In genomic region chr7:117282239-117282812, GRCh38 we compare ENCODE assay signal across 22 cellular contexts. TPM values are rescaled to one million over a fixed set of nuclear protein-coding genes. Genes with fewer than 3 reads are reported as not detected.
DNase-seq lines count a peak whose midpoint lies in the region; ATAC-seq, FAIRE-seq and TF ChIP-seq lines count a peak whose summit lies in the region.
"Had no signal": no experiment of that assay in that cellular context is flagged by ENCODE, and none has a peak within 500 bp of the region (broad histone marks: within the 10 kb centered on the region; RNA-seq: fewer than 3 reads in every experiment).

No MANE protein-coding gene starts in this region.

- peak overlapping the region; percentile 48 to 78; a peak in 3 of 4 replicates for H4K8ac ChIP-seq in IMR-90 (ENCODE audit: low read depth in 2 of 2, low read length in 2 of 2)

- no peak overlapping the region for H3K4me3 Mint-ChIP-seq in activated naive CD8-positive, alpha-beta T cell treated with anti-CD3 and anti-CD28 coated beads, Interleukin-2, amount 50 U/mL, for 24 hours
- no peak overlapping the region for H3K4me3 Mint-ChIP-seq in activated naive CD8-positive, alpha-beta T cell treated with anti-CD3 and anti-CD28 coated beads for 36 hours
- H3K4me3 Mint-ChIP-seq in astrocyte (ENCODE audit: unreplicated experiment): no peak overlapping the region
- no peak overlapping the region for H3K4me3 Mint-ChIP-seq in neural progenitor cell
- H3K4me3 Mint-ChIP-seq in GM23338: no peak overlapping the region
- H3K4me3 Mint-ChIP-seq: CD4-positive, alpha-beta T cell had no signal

- H2BK15ac ChIP-seq in IMR-90 (ENCODE audit: low read depth, low read length): peak overlapping the region; percentile 76

- no peaks in the 10 kb centered on the region for H3K79me1 ChIP-seq in IMR-90 (ENCODE audit: low read depth in 1 of 2, low read length in 2 of 2)

- H4K5ac ChIP-seq in IMR-90 (ENCODE audit: low read depth, low read length): peak overlapping the region; percentile 94

- POLR2A ChIA-PET in IMR-90 (lab: Charles Lee; ENCODE audit: unreplicated experiment): no interaction called here

- 70% methylated on average over 1 of the region's 1 CpG; no CpG with 5 or more reads in 1 of the 2 experiments for WGBS in IMR-90 (ENCODE audit: extremely low coverage in 2 of 2, insufficient read length in 1 of 2), 2 experiments

- H3K9me3 Mint-ChIP-seq in activated naive CD8-positive, alpha-beta T cell treated with anti-CD3 and anti-CD28 coated beads, Interleukin-2, amount 50 U/mL, for 24 hours: no peaks in the 10 kb centered on the region
- H3K9me3 Mint-ChIP-seq in activated naive CD8-positive, alpha-beta T cell treated with anti-CD3 and anti-CD28 coated beads for 36 hours: no peaks in the 10 kb centered on the region
- H3K9me3 Mint-ChIP-seq in astrocyte (ENCODE audit: unreplicated experiment): peaks cover 3% of the 10 kb centered on the region
- H3K9me3 Mint-ChIP-seq in neural progenitor cell: no peaks in the 10 kb centered on the region
- H3K9me3 Mint-ChIP-seq in GM23338: no peaks in the 10 kb centered on the region
- H3K9me3 Mint-ChIP-seq: CD4-positive, alpha-beta T cell had no signal

- no peak overlapping the region; the same call in 1 of the 2 replicates for H3K56ac ChIP-seq in IMR-90 (ENCODE audit: extremely low read depth, insufficient read depth, low read length)

- peaks cover 2% of the 10 kb centered on the region for H3K27me3 Mint-ChIP-seq in activated naive CD8-positive, alpha-beta T cell treated with anti-CD3 and anti-CD28 coated beads, Interleukin-2, amount 50 U/mL, for 24 hours
- no peaks in the 10 kb centered on the region for H3K27me3 Mint-ChIP-seq in activated naive CD8-positive, alpha-beta T cell treated with anti-CD3 and anti-CD28 coated beads for 36 hours
- H3K27me3 Mint-ChIP-seq in astrocyte (ENCODE audit: low read depth, unreplicated experiment) (peaks cover 2% of the 10 kb centered on the region), neural progenitor cell (ENCODE audit: insufficient read depth, low read depth) (peaks cover 5% of the 10 kb centered on the region), GM23338 (ENCODE audit: insufficient read depth, low read depth, poor library complexity) (peaks cover 4% of the 10 kb centered on the region)

- peak overlapping the region; percentile 31 for H2AK9ac ChIP-seq in IMR-90 (replicated peaks; ENCODE audit: low read depth, low read length, poor library complexity)

- CTCF ChIA-PET in IMR-90 (lab: Yijun Ruan, JAX): no interaction called here

- peak overlapping the region; percentile 85 for H2AK5ac ChIP-seq in IMR-90 (ENCODE audit: low read depth, low read length)

- TF ChIP-seq POLR2A in IMR-90 (IDR thresholded peaks at IDR 0.05; ENCODE audit: low read depth, low read length): no peak

- H3K18ac ChIP-seq in IMR-90 (ENCODE audit: low read depth, low read length): peak overlapping the region; percentile 92

- peaks cover 24% of the 10 kb centered on the region for H3K9me1 ChIP-seq in IMR-90 (ENCODE audit: insufficient read depth, low read length)

- H3K4me3 ChIP-seq in IMR-90 (ENCODE audit: insufficient read depth, low read depth, low read length): no peak overlapping the region
- no peak overlapping the region for H3K4me3 ChIP-seq in astrocyte (ENCODE audit: insufficient read depth, low read depth, low read length)
- no peak overlapping the region for H3K4me3 ChIP-seq in neural progenitor cell
- no peak overlapping the region for H3K4me3 ChIP-seq in GM23338
- H3K4me3 ChIP-seq: A549, GM23248 had no signal

- in situ Hi-C loops in IMR-90 (cut with MboI; ENCODE audit: low sequenced_read_pairs): no loop called here
- in situ Hi-C loops in GM13977 (cut with MboI; ENCODE audit: low pct_unique_long_range_greater_than_20kb, low sequenced_read_pairs, unreplicated experiment): no loop called here

- H3K4me1 ChIP-seq in IMR-90 (ENCODE audit: control insufficient read depth, insufficient read depth, low read length) (peaks cover 22% of the 10 kb centered on the region), astrocyte (ENCODE audit: insufficient read depth, low read length) (peaks cover 10% of the 10 kb centered on the region), neural progenitor cell (no peaks in the 10 kb centered on the region), GM23338 (ENCODE audit: insufficient read depth) (no peaks in the 10 kb centered on the region)
- H3K4me1 ChIP-seq: A549, Caco-2 had no signal

- H3K9me3 ChIP-seq in IMR-90 (ENCODE audit: control insufficient read depth, insufficient read depth, low read length): no peaks in the 10 kb centered on the region
- no peaks in the 10 kb centered on the region for H3K9me3 ChIP-seq in astrocyte (ENCODE audit: insufficient read depth, low read depth, low read length)
- no peaks in the 10 kb centered on the region for H3K9me3 ChIP-seq in neural progenitor cell (ENCODE audit: low read depth)
- H3K9me3 ChIP-seq: A549, Caco-2 had no signal

- H3F3A ChIP-seq in neural progenitor cell (ENCODE audit: low read depth) (no peaks in the 10 kb centered on the region), GM23338 (replicated peaks; ENCODE audit: low read depth) (no peaks in the 10 kb centered on the region)

- H3K27ac ChIP-seq in IMR-90 (ENCODE audit: insufficient read depth, low read length) (peak overlapping the region; percentile 72; the same call in 1 of the 2 replicates), astrocyte (ENCODE audit: low read depth, low read length) (peak overlapping the region; percentile 87), neural progenitor cell (no peak overlapping the region), GM23338 (ENCODE audit: low read depth) (no peak overlapping the region)
- H3K27ac ChIP-seq: 22Rv1, A549, C4-2B had no signal

- H2BK20ac ChIP-seq in IMR-90 (ENCODE audit: low read depth, low read length): peak overlapping the region; percentile 95

- H3K79me2 ChIP-seq in astrocyte (ENCODE audit: insufficient read depth, low read length) (no peaks in the 10 kb centered on the region), neural progenitor cell (ENCODE audit: low read depth) (no peaks in the 10 kb centered on the region), GM23338 (replicated peaks; ENCODE audit: insufficient read depth) (no peaks in the 10 kb centered on the region)

- H3K36me3 Mint-ChIP-seq in activated naive CD8-positive, alpha-beta T cell treated with anti-CD3 and anti-CD28 coated beads, Interleukin-2, amount 50 U/mL, for 24 hours (ENCODE audit: low read depth): no peaks in the 10 kb centered on the region
- H3K36me3 Mint-ChIP-seq in activated naive CD8-positive, alpha-beta T cell treated with anti-CD3 and anti-CD28 coated beads for 36 hours: no peaks in the 10 kb centered on the region
- no peaks in the 10 kb centered on the region for H3K36me3 Mint-ChIP-seq in astrocyte (ENCODE audit: low read depth, unreplicated experiment)
- no peaks in the 10 kb centered on the region for H3K36me3 Mint-ChIP-seq in neural progenitor cell
- H3K36me3 Mint-ChIP-seq in GM23338 (ENCODE audit: low read depth): no peaks in the 10 kb centered on the region

- peak overlapping the region; percentile 87 for H3K4ac ChIP-seq in IMR-90 (ENCODE audit: low read depth, low read length)

- no peak overlapping the region for H3K27ac Mint-ChIP-seq in activated naive CD8-positive, alpha-beta T cell treated with anti-CD3 and anti-CD28 coated beads, Interleukin-2, amount 50 U/mL, for 24 hours
- no peak overlapping the region for H3K27ac Mint-ChIP-seq in activated naive CD8-positive, alpha-beta T cell treated with anti-CD3 and anti-CD28 coated beads for 36 hours
- H3K27ac Mint-ChIP-seq in astrocyte (ENCODE audit: unreplicated experiment): peak overlapping the region; percentile 95
- H3K27ac Mint-ChIP-seq in neural progenitor cell: peak overlapping the region; percentile 32
- H3K27ac Mint-ChIP-seq in GM23338: no peak overlapping the region
- H3K27ac Mint-ChIP-seq: CD4-positive, alpha-beta T cell had no signal

- TF ChIP-seq CTCF in IMR-90 (conservative IDR thresholded peaks at IDR 0.05; ENCODE audit: low read depth, low read length) (no peak), astrocyte (IDR thresholded peaks at IDR 0.05; ENCODE audit: insufficient read depth, low read depth, low read length) (no peak), neural progenitor cell (IDR thresholded peaks at IDR 0.05) (no peak), GM13977 (IDR thresholded peaks at IDR 0.05; ENCODE audit: extremely low read depth, insufficient read depth, missing control alignments) (no peak), GM23338 (conservative IDR thresholded peaks at IDR 0.05; ENCODE audit: low read depth in 2 of 2) (no peak)

- H2AFZ ChIP-seq in IMR-90 (replicated peaks; ENCODE audit: low read length, poor library complexity) (peak overlapping the region; percentile 29), astrocyte (ENCODE audit: low read depth, low read length) (no peak overlapping the region), neural progenitor cell (replicated peaks) (no peak overlapping the region), GM23338 (no peak overlapping the region)
- H2AFZ ChIP-seq: GM23248 had no signal

- H3K36me3 ChIP-seq in IMR-90 (ENCODE audit: control insufficient read depth, insufficient read depth, low read length): no peaks in the 10 kb centered on the region
- H3K36me3 ChIP-seq in astrocyte (ENCODE audit: insufficient read depth, low read length): no peaks in the 10 kb centered on the region
- H3K36me3 ChIP-seq in neural progenitor cell: no peaks in the 10 kb centered on the region
- no peaks in the 10 kb centered on the region for H3K36me3 ChIP-seq in GM23338 (ENCODE audit: insufficient read depth)

- H4K91ac ChIP-seq in IMR-90 (ENCODE audit: insufficient read depth, low read depth, low read length): peak overlapping the region; percentile 93

- H2BK120ac ChIP-seq in IMR-90 (ENCODE audit: low read depth, low read length): peak overlapping the region; percentile 84

- H3K23ac ChIP-seq in IMR-90 (ENCODE audit: low read depth, low read length): peak overlapping the region; percentile 32; the same call in 1 of the 2 replicates

- FAIRE-seq in astrocyte (lab: Jason Lieb, UNC): no peak
- FAIRE-seq: A549, D721Med, GM12892, GM19239, H54, HTR-8/SVneo had no signal

- peaks cover 6% of the 10 kb centered on the region; the same call in 1 of the 2 replicates for H3K9me2 ChIP-seq in GM23338 (ENCODE audit: insufficient read depth)

- no peak for TF ChIP-seq RAD21 in IMR-90 (IDR thresholded peaks at IDR 0.05; ENCODE audit: low read length)

- DNase-seq in activated naive CD8-positive, alpha-beta T cell treated with anti-CD3 and anti-CD28 coated beads, Interleukin-2, amount 50 U/mL, for 24 hours: no peak
- DNase-seq in activated naive CD8-positive, alpha-beta T cell treated with anti-CD3 and anti-CD28 coated beads for 36 hours: no peak
- DNase-seq in IMR-90 (no peak), astrocyte (ENCODE audit: low read depth) (no peak), neural progenitor cell (ENCODE audit: low spot score) (no peak), GM13977 (ENCODE audit: low spot score) (no peak), GM23338 (ENCODE audit: low spot score) (no peak), sciatic nerve (ENCODE audit: low spot score) (no peak)
- DNase-seq: AML-193; Caco-2; CD4-positive, alpha-beta T cell; GDM1; HCEC 1CT had no signal

- no peaks in the 10 kb centered on the region for H3K27me3 ChIP-seq in IMR-90 (ENCODE audit: control insufficient read depth, insufficient read depth, low read length)
- no peaks in the 10 kb centered on the region for H3K27me3 ChIP-seq in astrocyte (ENCODE audit: insufficient read depth, low read length)
- H3K27me3 ChIP-seq in neural progenitor cell: no peaks in the 10 kb centered on the region
- no peaks in the 10 kb centered on the region for H3K27me3 ChIP-seq in GM23338 (ENCODE audit: insufficient read depth)

- intact Hi-C loops in IMR-90 (cut with micrococcal nuclease): no loop called here
- intact Hi-C loops in sciatic nerve (cut with DNase I): no loop called here

- H2BK5ac ChIP-seq in IMR-90 (ENCODE audit: low read depth, low read length, poor library complexity, severe bottlenecking): peak overlapping the region; percentile 88

- no peaks in the 10 kb centered on the region for H3K4me1 Mint-ChIP-seq in activated naive CD8-positive, alpha-beta T cell treated with anti-CD3 and anti-CD28 coated beads, Interleukin-2, amount 50 U/mL, for 24 hours
- H3K4me1 Mint-ChIP-seq in activated naive CD8-positive, alpha-beta T cell treated with anti-CD3 and anti-CD28 coated beads for 36 hours: no peaks in the 10 kb centered on the region
- H3K4me1 Mint-ChIP-seq in astrocyte (ENCODE audit: low read depth, unreplicated experiment): peaks cover 34% of the 10 kb centered on the region
- peaks cover 6% of the 10 kb centered on the region for H3K4me1 Mint-ChIP-seq in neural progenitor cell
- no peaks in the 10 kb centered on the region for H3K4me1 Mint-ChIP-seq in GM23338

- H3K9ac ChIP-seq in IMR-90 (ENCODE audit: low read depth, low read length) (no peak overlapping the region), astrocyte (ENCODE audit: low read length) (no peak overlapping the region), neural progenitor cell (no peak overlapping the region)
- H3K9ac ChIP-seq: GM23248 had no signal

- H4K20me1 ChIP-seq in IMR-90 (ENCODE audit: insufficient read depth, low read length) (no peaks in the 10 kb centered on the region), astrocyte (ENCODE audit: insufficient read depth, low read length) (no peaks in the 10 kb centered on the region), neural progenitor cell (ENCODE audit: low read depth) (no peaks in the 10 kb centered on the region), GM23338 (replicated peaks; ENCODE audit: insufficient read depth) (no peaks in the 10 kb centered on the region)

- no TSS peak for BruUV-seq in IMR-90 (replicated peaks; lab: Mats Ljungman, UMichigan)

- dilution Hi-C loops in IMR-90 (cut with HindIII; ENCODE audit: low sequenced_read_pairs, unreplicated experiment): no loop called here

- peak; percentile 25 for ATAC-seq in activated naive CD8-positive, alpha-beta T cell treated with anti-CD3 and anti-CD28 coated beads, Interleukin-2, amount 50 U/mL, for 24 hours
- ATAC-seq in IMR-90 (ENCODE audit: low read depth): no peak
- no peak for ATAC-seq in GM23338
- ATAC-seq in sciatic nerve: no peak
- ATAC-seq: A549 had no signal

- H3K4me2 ChIP-seq in IMR-90 (ENCODE audit: low read depth, low read length): no peak overlapping the region
- H3K4me2 ChIP-seq in astrocyte (ENCODE audit: low read length): no peak overlapping the region
- H3K4me2 ChIP-seq in neural progenitor cell: no peak overlapping the region
- no peak overlapping the region for H3K4me2 ChIP-seq in GM23338
- H3K4me2 ChIP-seq: A549 had no signal

- H3K14ac ChIP-seq in IMR-90 (replicated peaks; ENCODE audit: low read depth, low read length): peak overlapping the region; percentile 81

RNA-seq across cellular contexts. Expression of gene WNT2, which starts 40.5 kb away (rescaled TPM):
- total RNA-seq in activated naive CD8-positive, alpha-beta T cell treated with anti-CD3 and anti-CD28 coated beads for 36 hours: not detected
- total RNA-seq in IMR-90 (2012; rRNA removed) (1.4 and 1.8 TPM in 2 replicates), astrocyte (0.07 and 0.24 TPM in 2 replicates), neural progenitor cell (ENCODE audit: low replicate concordance) (not detected in 2 replicates), sciatic nerve (0.31 TPM)
- polyA plus RNA-seq in IMR-90 (2012; rRNA removed) (1.5 and 1.9 TPM in 2 replicates), GM23338 (2016; fragmentation: Nextera tagmentation; extraction: Ambion mirVana) (0.09 TPM in 1 of 2 replicates, not detected in the other)
- 1.6 and 2.5 TPM in 2 replicates for polyA plus RNA-seq in IMR-90 (2012; cell fraction: cytosol; rRNA removed)
- 0.81 and 1.7 TPM in 2 replicates for polyA plus RNA-seq in IMR-90 (2012; cell fraction: nucleus; rRNA removed; ENCODE audit: low replicate concordance)
- not detected in 2 replicates for total RNA-seq in GM23338 (2014; rRNA removed; shearing (Covaris generic))
- total RNA-seq: Caco-2; CD4-positive, alpha-beta T cell had no signal
- polyA plus RNA-seq: A549 had no signal

Comparison
In these comparisons a context has a peak if more than half of its experiments do, and no peak if none do; other contexts are left out.
1. H3K27ac Mint-ChIP-seq: peak in astrocyte (single experiment) and neural progenitor cell (single experiment); none in activated naive CD8-positive, alpha-beta T cell treated with anti-CD3 and anti-CD28 coated beads, Interleukin-2, amount 50 U/mL, for 24 hours (single experiment), activated naive CD8-positive, alpha-beta T cell treated with anti-CD3 and anti-CD28 coated beads for 36 hours (single experiment) and GM23338 (single experiment).
2. H3K27ac ChIP-seq: peak in IMR-90 (single experiment) and astrocyte (single experiment); none in neural progenitor cell (single experiment) and GM23338 (single experiment).